8 cellular contexts compared by ENCODE assay signal in genomic region chr11:1825039-1825740, GRCh38. TPM values are rescaled to one million over a fixed set of nuclear protein-coding genes. Genes with fewer than 3 reads are reported as not detected.
DNase-seq lines count a peak whose midpoint lies in the region; ATAC-seq and TF ChIP-seq lines count a peak whose summit lies in the region.

No MANE protein-coding gene starts in this region.

- DNase-seq in Caco-2, result peak; percentile 96 to 97
- DNase-seq in KBM-7, result peak; percentile 58
- no peak for DNase-seq in brain microvascular endothelial cell
- peak; percentile 93 for DNase-seq in mesendoderm
- no peak for DNase-seq in cerebellar nuclear complex (lab: John Stamatoyannopoulos, UW)
- no peak for DNase-seq in activated CD4-positive, alpha-beta memory T cell treated with anti-CD3 and anti-CD28 coated beads for 36 hours
- no peak for DNase-seq in NCI-H2227 treated with DMSO at 0.1 percent for 48 hours (lab: John Stamatoyannopoulos, UW)

- H3K79me1 ChIP-seq in mesendoderm (ENCODE audit: low read length), result no peaks in the 10 kb centered on the region

- H3K36me3 Mint-ChIP-seq in Caco-2 (ENCODE audit: insufficient read depth, unreplicated experiment), result peaks cover 8% of the 10 kb centered on the region
- no peaks in the 10 kb centered on the region for H3K36me3 Mint-ChIP-seq in activated CD4-positive, alpha-beta memory T cell treated with anti-CD3 and anti-CD28 coated beads for 36 hours

- peak; percentile 92 to 99 for TF ChIP-seq CTCF in Caco-2 (IDR thresholded peaks at IDR 0.05; ENCODE audit: insufficient read depth in 1 of 2, low read depth in 1 of 2, low read length in 1 of 2, severe bottlenecking in 1 of 2, unreplicated experiment in 1 of 2)
- TF ChIP-seq CTCF in brain microvascular endothelial cell (IDR thresholded peaks at IDR 0.05; ENCODE audit: low read depth, low read length, missing control alignments), result peak; percentile 71

- no peak overlapping the region for H2BK5ac ChIP-seq in mesendoderm (ENCODE audit: low read length)

- H2BK120ac ChIP-seq in mesendoderm (ENCODE audit: low read depth, low read length), result no peak overlapping the region

- no peak overlapping the region for H3K4me3 Mint-ChIP-seq in Caco-2 (ENCODE audit: unreplicated experiment)
- H3K4me3 Mint-ChIP-seq in activated CD4-positive, alpha-beta memory T cell treated with anti-CD3 and anti-CD28 coated beads for 36 hours, result no peak overlapping the region

- H2BK15ac ChIP-seq in mesendoderm (replicated peaks; ENCODE audit: low read depth), result no peak overlapping the region

- no peak overlapping the region for H3K27ac Mint-ChIP-seq in Caco-2 (ENCODE audit: unreplicated experiment)
- no peak overlapping the region for H3K27ac Mint-ChIP-seq in activated CD4-positive, alpha-beta memory T cell treated with anti-CD3 and anti-CD28 coated beads for 36 hours

- POLR2A ChIA-PET in Caco-2 (lab: Charles Lee), result interaction anchor here (1.2 kb wide), 1 partner anchor 9 kb away, joined by 4 read pairs; no protein-coding TSS in a partner anchor
- POLR2A ChIA-PET in activated CD4-positive, alpha-beta memory T cell treated with anti-CD3 and anti-CD28 coated beads for 36 hours (lab: Charles Lee), result no interaction called here

- H3K27me3 ChIP-seq in Caco-2 (replicated peaks; ENCODE audit: control insufficient read depth, insufficient read depth, low read length), result no peaks in the 10 kb centered on the region
- no peaks in the 10 kb centered on the region for H3K27me3 ChIP-seq in brain microvascular endothelial cell (replicated peaks)
- H3K27me3 ChIP-seq in mesendoderm (ENCODE audit: insufficient read depth, low read length, poor library complexity), result no peaks in the 10 kb centered on the region

- H3K56ac ChIP-seq in mesendoderm (ENCODE audit: low read length), result no peak overlapping the region

- no peak overlapping the region for H2AK5ac ChIP-seq in mesendoderm (ENCODE audit: low read length)

- intact Hi-C loops in Caco-2 (cut with micrococcal nuclease; ENCODE audit: unreplicated experiment), result loop anchor here (1.0 to 5.0 kb wide), 3 partner anchors 57 to 131 kb away; no protein-coding TSS in a partner anchor
- intact Hi-C loops in activated CD4-positive, alpha-beta memory T cell treated with anti-CD3 and anti-CD28 coated beads for 36 hours (cut with micrococcal nuclease), result no loop called here

- no peak overlapping the region for H3K9ac ChIP-seq in mesendoderm (ENCODE audit: low read length)

- no peak overlapping the region for H3K4me2 ChIP-seq in mesendoderm (ENCODE audit: low read length)

- H3K9me3 ChIP-seq in Caco-2, result no peaks in the 10 kb centered on the region

- no peak overlapping the region for H3K18ac ChIP-seq in mesendoderm (ENCODE audit: low read length)

- H3K4me3 ChIP-seq in Caco-2 (ENCODE audit: low read depth, low read length), result no peak overlapping the region
- no peak overlapping the region for H3K4me3 ChIP-seq in brain microvascular endothelial cell (ENCODE audit: low read depth, low read length)
- H3K4me3 ChIP-seq in mesendoderm (ENCODE audit: low read length), result no peak overlapping the region

- no peak overlapping the region for H3K23ac ChIP-seq in mesendoderm (ENCODE audit: low read length)

- in situ Hi-C loops in KBM-7 (cut with MboI; ENCODE audit: low pct_unique_long_range_greater_than_20kb, low sequenced_read_pairs), result loop anchor here (10.0 kb wide), 1 partner anchor 110 kb away; no protein-coding TSS in a partner anchor
- in situ Hi-C loops in brain microvascular endothelial cell (cut with HindIII; ENCODE audit: low pct_ligation_motif_present, low sequenced_read_pairs), result no loop called here

- no peaks in the 10 kb centered on the region for H3K27me3 Mint-ChIP-seq in Caco-2 (ENCODE audit: insufficient read depth, unreplicated experiment)
- peaks cover 2% of the 10 kb centered on the region for H3K27me3 Mint-ChIP-seq in activated CD4-positive, alpha-beta memory T cell treated with anti-CD3 and anti-CD28 coated beads for 36 hours

- ATAC-seq in HG03196 (IDR thresholded peaks at IDR 0.05; ENCODE audit: unreplicated experiment), result no peak

- no peaks in the 10 kb centered on the region for H3K36me3 ChIP-seq in Caco-2 (ENCODE audit: control insufficient read depth, insufficient read depth, low read length)
- H3K36me3 ChIP-seq in brain microvascular endothelial cell (replicated peaks), result no peaks in the 10 kb centered on the region
- no peaks in the 10 kb centered on the region for H3K36me3 ChIP-seq in mesendoderm (ENCODE audit: control insufficient read depth, insufficient read depth, low read length)

- H3K4me1 ChIP-seq in Caco-2, result peaks cover 56% of the 10 kb centered on the region
- no peaks in the 10 kb centered on the region for H3K4me1 ChIP-seq in mesendoderm (ENCODE audit: control insufficient read depth, low read depth, low read length)

- peaks cover 39% of the 10 kb centered on the region for H3K4me1 Mint-ChIP-seq in Caco-2 (ENCODE audit: low read depth, unreplicated experiment)
- H3K4me1 Mint-ChIP-seq in activated CD4-positive, alpha-beta memory T cell treated with anti-CD3 and anti-CD28 coated beads for 36 hours (ENCODE audit: low read depth), result no peaks in the 10 kb centered on the region

- H4K8ac ChIP-seq in mesendoderm (ENCODE audit: low read depth, low read length), result no peak overlapping the region

- WGBS in mesendoderm (ENCODE audit: extremely low coverage, insufficient coverage, low lambda C conversion rate), result no CpG with 5 or more reads among the region's 26 CpGs

- H3K4ac ChIP-seq in mesendoderm (ENCODE audit: low read depth, low read length), result no peak overlapping the region

- BruUV-seq in Caco-2 (replicated peaks; lab: Mats Ljungman, UMichigan), result no TSS peak

- peaks cover 16% of the 10 kb centered on the region for H3K9me3 Mint-ChIP-seq in Caco-2 (ENCODE audit: unreplicated experiment)
- no peaks in the 10 kb centered on the region for H3K9me3 Mint-ChIP-seq in activated CD4-positive, alpha-beta memory T cell treated with anti-CD3 and anti-CD28 coated beads for 36 hours

- no peak overlapping the region for H4K5ac ChIP-seq in mesendoderm (ENCODE audit: low read length)

- H3K79me2 ChIP-seq in mesendoderm (ENCODE audit: control insufficient read depth, insufficient read depth, low read length), result no peaks in the 10 kb centered on the region

- H3K27ac ChIP-seq in brain microvascular endothelial cell (no peak overlapping the region), mesendoderm (ENCODE audit: low read depth, low read length) (no peak overlapping the region)

- CTCF ChIA-PET in Caco-2 (lab: Charles Lee), result interaction anchor here (0.6 to 2.2 kb wide), 30 partner anchors 9 to 1004 kb away, joined by 3 to 67 read pairs (median 4); partner anchors contain the start of genes CTSD, MRPL23 and SYT8
- CTCF ChIA-PET in activated CD4-positive, alpha-beta memory T cell treated with anti-CD3 and anti-CD28 coated beads for 36 hours (lab: Charles Lee), result interaction anchor here (1.2 to 13.7 kb wide), 2 partner anchors 132 to 177 kb away, joined by 5 to 488 read pairs; no protein-coding TSS in a partner anchor

RNA-seq across cellular contexts. Expression of gene SYT8, which starts 9.6 kb away (rescaled TPM):
- total RNA-seq in Caco-2 (2022), result 11.3 and 14.9 TPM in 2 replicates
- not detected for polyA plus RNA-seq in mesendoderm (2013, experiment 1 of 2)
- not detected for polyA plus RNA-seq in mesendoderm (2013, experiment 2 of 2)
- total RNA-seq in activated CD4-positive, alpha-beta memory T cell treated with anti-CD3 and anti-CD28 coated beads for 36 hours, result not detected

RNA-seq across cellular contexts. Expression of gene TNNI2, which starts 13.6 kb away (rescaled TPM):
- 5.7 and 8.6 TPM in 2 replicates for total RNA-seq in Caco-2 (2022)
- not detected for polyA plus RNA-seq in mesendoderm (2013, experiment 1 of 2)
- not detected for polyA plus RNA-seq in mesendoderm (2013, experiment 2 of 2)
- not detected for total RNA-seq in activated CD4-positive, alpha-beta memory T cell treated with anti-CD3 and anti-CD28 coated beads for 36 hours

RNA-seq across cellular contexts. Expression of gene LSP1, which starts 27.7 kb away (rescaled TPM):
- 1.5 TPM in 1 of 2 replicates, not detected in the other for total RNA-seq in Caco-2 (2022)
- polyA plus RNA-seq in mesendoderm (2013, experiment 1 of 2), result 0.08 TPM
- polyA plus RNA-seq in mesendoderm (2013, experiment 2 of 2), result 0.03 TPM
- total RNA-seq in activated CD4-positive, alpha-beta memory T cell treated with anti-CD3 and anti-CD28 coated beads for 36 hours, result 100 to 1,000 TPM; 179 to 181 TPM

Comparison
In these comparisons a context has a peak if more than half of its experiments do, and no peak if none do; other contexts are left out.
1. DNase-seq: peak in Caco-2 (2 of 2), KBM-7 (single experiment) and mesendoderm (single experiment); none in brain microvascular endothelial cell (single experiment), cerebellar nuclear complex (0 of 2), activated CD4-positive, alpha-beta memory T cell treated with anti-CD3 and anti-CD28 coated beads for 36 hours (single experiment) and NCI-H2227 treated with DMSO at 0.1 percent for 48 hours (single experiment).
2. RNA of gene SYT8, which starts 9.6 kb away (total RNA-seq): 11.3 to 14.9 TPM in Caco-2; not detected in activated CD4-positive, alpha-beta memory T cell treated with anti-CD3 and anti-CD28 coated beads for 36 hours; every median in the first group is over 10 times any median in the second.
3. RNA of gene LSP1, which starts 27.7 kb away (total RNA-seq): 179 to 181 TPM in activated CD4-positive, alpha-beta memory T cell treated with anti-CD3 and anti-CD28 coated beads for 36 hours; 1.5 TPM in Caco-2; every median in the first group is over 10 times any median in the second.